9 cellular contexts compared by ENCODE assay signal in the genomic region with DNA sequence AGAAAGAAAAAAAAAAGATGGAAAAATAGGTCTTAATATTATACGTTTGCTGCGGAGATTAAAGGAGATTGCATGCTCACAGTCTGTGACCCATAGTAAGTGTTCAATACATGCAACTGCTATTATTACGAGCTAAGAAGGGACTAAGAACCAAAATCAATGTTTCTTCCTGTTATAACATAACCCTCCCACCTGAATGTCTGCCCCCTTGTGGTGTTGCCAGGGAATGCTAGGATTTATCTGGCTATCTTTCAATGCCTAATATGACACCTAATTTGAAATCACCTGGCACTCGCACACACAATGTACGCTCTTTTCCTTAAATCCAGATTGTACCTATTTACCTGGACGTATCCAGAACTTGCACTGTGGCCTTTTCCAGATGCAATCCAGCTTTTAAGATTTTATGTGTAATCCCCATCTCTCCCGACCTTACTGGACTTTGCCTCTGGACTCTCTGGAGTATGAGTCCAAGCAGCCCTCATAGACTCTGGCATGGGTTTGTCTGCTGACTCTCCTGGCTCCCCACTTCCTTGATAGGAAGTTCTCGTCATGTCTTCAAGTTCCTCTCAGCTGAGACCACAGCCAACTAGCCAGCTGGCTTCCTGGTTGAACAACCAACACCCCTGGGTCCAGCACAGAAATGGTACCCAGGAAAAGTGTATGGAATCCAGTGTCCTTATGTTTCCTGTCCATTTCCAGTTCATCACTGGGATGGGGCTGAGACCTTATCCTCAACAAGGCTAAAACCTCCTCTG.
DNase-seq lines count a peak whose midpoint lies in the region; TF ChIP-seq lines count a peak whose summit lies in the region.
"Had no signal": no experiment of that assay in that cellular context is flagged by ENCODE, and none has a peak within 500 bp of the region (broad histone marks: within the 10 kb centered on the region; RNA-seq: fewer than 3 reads in every experiment).

No MANE protein-coding gene starts in this region.

- H3K9me2 ChIP-seq in MM.1S (replicated peaks; ENCODE audit: insufficient read depth, low read length), result no peaks in the 10 kb centered on the region

- no peaks in the 10 kb centered on the region for H4K20me1 ChIP-seq in MM.1S (ENCODE audit: insufficient read depth, low read length)

- H3K79me2 ChIP-seq in MM.1S (ENCODE audit: low read length), result no peaks in the 10 kb centered on the region

- H3K27ac Mint-ChIP-seq in endodermal cell (no peak overlapping the region), immature natural killer cell (no peak overlapping the region)
- no peak overlapping the region for H3K27ac Mint-ChIP-seq in T-helper 2 cell treated with Interferon-gamma antibody and Interleukin-4, amounts not matched to agents 5 μg/mL and 100 μg/mL, for 36 hours

- H3K4me3 ChIP-seq in MM.1S (ENCODE audit: low read length) (no peak overlapping the region), endodermal cell (ENCODE audit: low read length) (no peak overlapping the region), retinal pigment epithelial cell (ENCODE audit: low read length) (no peak overlapping the region)

- no peaks in the 10 kb centered on the region for H3K9me3 ChIP-seq in MM.1S (replicated peaks; ENCODE audit: insufficient read depth, low read length)
- no peaks in the 10 kb centered on the region for H3K9me3 ChIP-seq in endodermal cell (ENCODE audit: control insufficient read depth, low read length)

- H3K27ac ChIP-seq in MM.1S (ENCODE audit: low read length) (no peak overlapping the region), endodermal cell (ENCODE audit: low read depth, low read length) (no peak overlapping the region)

- H3K27me3 Mint-ChIP-seq in endodermal cell (ENCODE audit: insufficient read depth), result no peaks in the 10 kb centered on the region
- no peaks in the 10 kb centered on the region for H3K27me3 Mint-ChIP-seq in T-helper 2 cell treated with Interferon-gamma antibody and Interleukin-4, amounts not matched to agents 5 μg/mL and 100 μg/mL, for 36 hours (ENCODE audit: low read depth)
- peaks cover 0 to 5% (median 2%) of the 10 kb centered on the region in 3 donors for H3K27me3 Mint-ChIP-seq in immature natural killer cell (ENCODE audit: low read depth in 3 of 3)

- H3K4me3 Mint-ChIP-seq in endodermal cell (no peak overlapping the region), immature natural killer cell (no peak overlapping the region)
- H3K4me3 Mint-ChIP-seq in T-helper 2 cell treated with Interferon-gamma antibody and Interleukin-4, amounts not matched to agents 5 μg/mL and 100 μg/mL, for 36 hours, result no peak overlapping the region

- H3K36me3 ChIP-seq in MM.1S (replicated peaks; ENCODE audit: insufficient read depth, low read length), result no peaks in the 10 kb centered on the region
- H3K36me3 ChIP-seq in endodermal cell (ENCODE audit: control insufficient read depth, insufficient read depth, low read length), result peaks cover 3% of the 10 kb centered on the region

- H3K9ac ChIP-seq in MM.1S (ENCODE audit: low read length) (no peak overlapping the region), endodermal cell (ENCODE audit: extremely low read depth, low read length, poor library complexity, severe bottlenecking) (no peak overlapping the region)

- WGBS in endodermal cell (ENCODE audit: insufficient coverage in 1 of 2, insufficient read length in 1 of 2), 2 experiments, result 96 to 98% methylated on average over 6 to 8 of the region's 8 CpGs

- TF ChIP-seq CTCF in MM.1S (IDR thresholded peaks at IDR 0.05; ENCODE audit: low read length), result peak; percentile 34
- TF ChIP-seq CTCF in endodermal cell (conservative IDR thresholded peaks at IDR 0.05), result peak; percentile 88
- peak; percentile 64 for TF ChIP-seq CTCF in retinal pigment epithelial cell (conservative IDR thresholded peaks at IDR 0.05; ENCODE audit: low read depth, low read length)

- no peaks in the 10 kb centered on the region for H3F3A ChIP-seq in MM.1S (ENCODE audit: insufficient read depth, low read length)

- no peak overlapping the region for H3K4me2 ChIP-seq in MM.1S (ENCODE audit: low read depth, low read length)

- DNase-seq in activated T-cell treated with anti-CD3 and anti-CD28 coated beads for 48 hours (ENCODE audit: low read depth) (peak; percentile 3), MM.1S (no peak), endodermal cell (peak; percentile 68), retinal pigment epithelial cell (ENCODE audit: low read depth) (no peak), NCI-H510A treated with DMSO at 0.1 percent for 48 hours (lab: John Stamatoyannopoulos, UW) (no peak), immature natural killer cell (no peak)
- no peak for DNase-seq in activated T-cell treated with anti-CD3 and anti-CD28 coated beads, Interleukin-2, amount 50 U/mL, for 1 hour
- no peak for DNase-seq in T-helper 2 cell treated with Interferon-gamma antibody and Interleukin-4, amounts not matched to agents 5 μg/mL and 100 μg/mL, for 36 hours (ENCODE audit: low spot score)
- DNase-seq: activated CD4-positive, CD25-positive, alpha-beta regulatory T cell had no signal

- H3K36me3 Mint-ChIP-seq in endodermal cell (ENCODE audit: low read depth) (peaks cover 61% of the 10 kb centered on the region), immature natural killer cell (peaks cover 0 to 3% (median 0%) of the 10 kb centered on the region in 3 donors)
- no peaks in the 10 kb centered on the region for H3K36me3 Mint-ChIP-seq in T-helper 2 cell treated with Interferon-gamma antibody and Interleukin-4, amounts not matched to agents 5 μg/mL and 100 μg/mL, for 36 hours (ENCODE audit: low read depth)

- H3K4me1 ChIP-seq in MM.1S (ENCODE audit: low read length), result no peaks in the 10 kb centered on the region
- peaks cover 25% of the 10 kb centered on the region for H3K4me1 ChIP-seq in endodermal cell (ENCODE audit: control insufficient read depth, insufficient read depth, low read length)

- H3K27me3 ChIP-seq in MM.1S (replicated peaks; ENCODE audit: insufficient read depth, low read length) (no peaks in the 10 kb centered on the region), endodermal cell (ENCODE audit: control insufficient read depth, insufficient read depth, low read length, poor library complexity, severe bottlenecking) (no peaks in the 10 kb centered on the region)

- peaks cover 45% of the 10 kb centered on the region for H3K4me1 Mint-ChIP-seq in endodermal cell
- H3K4me1 Mint-ChIP-seq in T-helper 2 cell treated with Interferon-gamma antibody and Interleukin-4, amounts not matched to agents 5 μg/mL and 100 μg/mL, for 36 hours (ENCODE audit: low read depth), result no peaks in the 10 kb centered on the region
- H3K4me1 Mint-ChIP-seq in immature natural killer cell, result no peaks in the 10 kb centered on the region

- no peak overlapping the region for H2AFZ ChIP-seq in MM.1S (ENCODE audit: low read length)

- H3K9me3 Mint-ChIP-seq in endodermal cell (no peaks in the 10 kb centered on the region), immature natural killer cell (peaks cover 0 to 4% (median 0%) of the 10 kb centered on the region in 6 donors)
- H3K9me3 Mint-ChIP-seq in T-helper 2 cell treated with Interferon-gamma antibody and Interleukin-4, amounts not matched to agents 5 μg/mL and 100 μg/mL, for 36 hours, result no peaks in the 10 kb centered on the region

Comparison
In these comparisons a context has a peak if more than half of its experiments do, and no peak if none do; other contexts are left out.
1. DNase-seq: peak in activated T-cell treated with anti-CD3 and anti-CD28 coated beads for 48 hours (single experiment) and endodermal cell (single experiment); none in activated T-cell treated with anti-CD3 and anti-CD28 coated beads, Interleukin-2, amount 50 U/mL, for 1 hour (single experiment), MM.1S (single experiment), retinal pigment epithelial cell (single experiment), NCI-H510A treated with DMSO at 0.1 percent for 48 hours (single experiment), T-helper 2 cell treated with Interferon-gamma antibody and Interleukin-4, amounts not matched to agents 5 μg/mL and 100 μg/mL, for 36 hours (single experiment) and immature natural killer cell (0 of 3).
2. CTCF ChIP-seq: peak in every context shown above with its lines; median percentile 88 in endodermal cell; 64 in retinal pigment epithelial cell; 34 in MM.1S.